Comparison of ENCODE assay signal across 8 cellular contexts in the genomic region with DNA sequence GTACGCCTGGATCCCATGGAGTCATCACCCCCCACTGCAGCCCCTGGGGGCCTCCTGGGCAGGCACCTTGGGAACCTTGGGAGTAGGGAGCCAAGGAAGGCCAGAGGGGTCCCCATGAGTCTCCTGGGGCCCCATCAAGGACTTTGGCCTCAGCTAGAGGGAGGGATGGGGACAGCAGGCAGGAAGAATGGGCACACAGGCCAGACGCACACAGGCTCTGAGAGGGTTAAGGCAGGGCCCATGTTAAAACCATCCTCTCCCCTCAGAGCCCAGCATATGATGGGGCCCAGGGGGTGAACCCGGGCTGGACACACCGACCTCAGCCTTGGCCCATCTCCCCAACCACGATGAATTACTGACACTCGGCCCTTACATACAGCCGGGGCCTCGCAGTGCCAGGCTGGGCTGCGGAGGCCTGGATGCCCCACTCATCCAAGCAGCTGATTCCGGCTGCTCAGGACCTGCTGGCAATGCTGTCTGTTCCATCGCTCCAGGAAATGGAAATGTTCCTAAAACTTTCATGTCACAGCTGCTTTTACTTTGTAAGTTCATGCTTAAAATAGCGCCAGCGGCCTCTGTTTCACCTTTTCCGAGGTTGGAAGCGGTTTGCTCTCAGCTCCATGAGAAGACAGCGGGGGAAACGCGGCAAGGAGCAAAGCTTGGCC. TPM values are rescaled to one million over a fixed set of nuclear protein-coding genes. Genes with fewer than 3 reads are reported as not detected.
A peak's percentile ranks its signal among the peaks of the same experiment; 100 is the strongest.
DNase-seq lines count a peak whose midpoint lies in the region; ATAC-seq and TF ChIP-seq lines count a peak whose summit lies in the region.

No MANE protein-coding gene starts in this region.

- H3K27me3 ChIP-seq in esophagus squamous epithelium (peaks cover 0 to 47% (median 0%) of the 10 kb centered on the region in 4 donors), muscle layer of duodenum (ENCODE audit: low read depth, low read length) (no peaks in the 10 kb centered on the region), transverse colon (no peaks in the 10 kb centered on the region)

- H3K9me3 ChIP-seq in esophagus squamous epithelium = no peaks in the 10 kb centered on the region
- no peaks in the 10 kb centered on the region for H3K9me3 ChIP-seq in muscle layer of duodenum (ENCODE audit: control insufficient read depth in 1 of 2, low read length in 2 of 2)
- no peaks in the 10 kb centered on the region for H3K9me3 ChIP-seq in transverse colon

- in situ Hi-C loops in transverse colon (cut with MboI; ENCODE audit: low pct_ligation_motif_present in 1 of 4, low pct_unique_long_range_greater_than_20kb in 1 of 4, low sequenced_read_pairs in 3 of 4) = no loop called here

- 22 to 25% methylated on average over 10 to 11 of the region's 18 CpGs for WGBS in esophagus squamous epithelium, 2 donors
- WGBS in transverse colon (ENCODE audit: low coverage in 1 of 2), 2 donors = 60% methylated on average over 17 of the region's 18 CpGs; no CpG with 5 or more reads in 1 of the 2 donors

- H3K4me1 Mint-ChIP-seq in activated CD8-positive, alpha-beta memory T cell treated with anti-CD3 and anti-CD28 coated beads, Interleukin-2, amount 10 ng/mL, durations not matched to agents 7 days and 5 days = no peaks in the 10 kb centered on the region

- H3K4me3 ChIP-seq in esophagus squamous epithelium (no peak overlapping the region), muscle layer of duodenum (ENCODE audit: low read depth in 1 of 2, low read length in 2 of 2) (peak overlapping the region in 1 of 2 donors; percentile 34), transverse colon (no peak overlapping the region)

- H3K36me3 Mint-ChIP-seq in activated CD8-positive, alpha-beta memory T cell treated with anti-CD3 and anti-CD28 coated beads, Interleukin-2, amount 10 ng/mL, durations not matched to agents 7 days and 5 days = no peaks in the 10 kb centered on the region

- no peak overlapping the region for H3K27ac Mint-ChIP-seq in activated CD8-positive, alpha-beta memory T cell treated with anti-CD3 and anti-CD28 coated beads, Interleukin-2, amount 10 ng/mL, durations not matched to agents 7 days and 5 days

- peak overlapping the region; percentile 48 to 85 (median 82) for H3K27ac ChIP-seq in esophagus squamous epithelium
- peak overlapping the region; percentile 52 for H3K27ac ChIP-seq in muscle layer of duodenum (ENCODE audit: low read length)
- H3K27ac ChIP-seq in transverse colon = peak overlapping the region; percentile 73 to 87 (median 80)

- peaks cover 5% of the 10 kb centered on the region for H3K27me3 Mint-ChIP-seq in activated CD8-positive, alpha-beta memory T cell treated with anti-CD3 and anti-CD28 coated beads, Interleukin-2, amount 10 ng/mL, durations not matched to agents 7 days and 5 days

- peak; percentile 45 for DNase-seq in activated CD8-positive, alpha-beta memory T cell treated with anti-CD3 and anti-CD28 coated beads, Interleukin-2, amount 50 U/mL, for 48 hours
- DNase-seq in activated CD8-positive, alpha-beta memory T cell treated with anti-CD3 and anti-CD28 coated beads, Interleukin-2, amount 10 ng/mL, durations not matched to agents 7 days and 5 days = no peak
- DNase-seq in esophagus squamous epithelium (lab: John Stamatoyannopoulos, UW) (no peak), transverse colon (peak; percentile 16), AML-193 (lab: John Stamatoyannopoulos, UW) (no peak)
- no peak for DNase-seq in stimulated activated CD4-positive, alpha-beta T cell treated with anti-CD3 and anti-CD28 coated beads, Interleukin-4, amount 100 ng/mL, for 1 hour
- DNase-seq in activated naive CD4-positive, alpha-beta T cell (lab: John Stamatoyannopoulos, UW) = no peak

- CTCF ChIA-PET in activated CD8-positive, alpha-beta memory T cell treated with anti-CD3 and anti-CD28 coated beads, Interleukin-2, amount 10 ng/mL, durations not matched to agents 7 days and 5 days (lab: Charles Lee) = interaction anchor here (1.0 kb wide), 1 partner anchor 134 kb away, joined by 3 read pairs; no protein-coding TSS in a partner anchor

- no peak for TF ChIP-seq EP300 in transverse colon (IDR thresholded peaks at IDR 0.05; ENCODE audit: low read depth)

- no peak for ATAC-seq in activated CD8-positive, alpha-beta memory T cell treated with anti-CD3 and anti-CD28 coated beads, Interleukin-2, amount 10 ng/mL, durations not matched to agents 7 days and 5 days

- TF ChIP-seq CTCF in esophagus squamous epithelium (IDR thresholded peaks at IDR 0.05) = no peak
- no peak for TF ChIP-seq CTCF in transverse colon (IDR thresholded peaks at IDR 0.05)

- intact Hi-C loops in esophagus squamous epithelium (cut with DNase I) = no loop called here
- intact Hi-C loops in transverse colon (cut with DNase I; ENCODE audit: low total_unique reads) = no loop called here

- H3K4me1 ChIP-seq in esophagus squamous epithelium (peaks cover 28 to 61% (median 54%) of the 10 kb centered on the region in 3 donors), muscle layer of duodenum (ENCODE audit: control insufficient read depth in 1 of 2, insufficient read depth in 2 of 2, low read length in 2 of 2) (peaks cover 15 to 57% of the 10 kb centered on the region in 2 donors), transverse colon (peaks cover 40 to 58% (median 47%) of the 10 kb centered on the region in 4 donors)

- no peak overlapping the region for H3K4me3 Mint-ChIP-seq in activated CD8-positive, alpha-beta memory T cell treated with anti-CD3 and anti-CD28 coated beads, Interleukin-2, amount 10 ng/mL, durations not matched to agents 7 days and 5 days

- H3K36me3 ChIP-seq in esophagus squamous epithelium (no peaks in the 10 kb centered on the region), muscle layer of duodenum (ENCODE audit: control insufficient read depth in 1 of 2, insufficient read depth in 2 of 2, low read length in 2 of 2) (no peaks in the 10 kb centered on the region), transverse colon (no peaks in the 10 kb centered on the region)

- no peak for TF ChIP-seq POLR2A in esophagus squamous epithelium (IDR thresholded peaks at IDR 0.05)
- no peak for TF ChIP-seq POLR2A in transverse colon (IDR thresholded peaks at IDR 0.05)

- H3K9me3 Mint-ChIP-seq in activated CD8-positive, alpha-beta memory T cell treated with anti-CD3 and anti-CD28 coated beads, Interleukin-2, amount 10 ng/mL, durations not matched to agents 7 days and 5 days (ENCODE audit: low read depth) = no peaks in the 10 kb centered on the region

RNA-seq across cellular contexts. Expression of a gene that starts 17.3 kb away (rescaled TPM):
- total RNA-seq in activated CD8-positive, alpha-beta memory T cell treated with anti-CD3 and anti-CD28 coated beads, Interleukin-2, amount 10 ng/mL, durations not matched to agents 7 days and 5 days = 1 to 10 TPM; 6.6 to 7.0 TPM
- total RNA-seq in esophagus squamous epithelium = 10 to 100 TPM; 16.9 to 58.2 (median 29.5) TPM
- 10 to 100 TPM; 34.8 to 80.8 (median 52.8) TPM for total RNA-seq in transverse colon

Comparison
In these comparisons a context has a peak if more than half of its experiments do, and no peak if none do; other contexts are left out.
1. DNase-seq: peak in activated CD8-positive, alpha-beta memory T cell treated with anti-CD3 and anti-CD28 coated beads, Interleukin-2, amount 50 U/mL, for 48 hours (single experiment) and transverse colon (single experiment); none in activated CD8-positive, alpha-beta memory T cell treated with anti-CD3 and anti-CD28 coated beads, Interleukin-2, amount 10 ng/mL, durations not matched to agents 7 days and 5 days (single experiment), esophagus squamous epithelium (single experiment), stimulated activated CD4-positive, alpha-beta T cell treated with anti-CD3 and anti-CD28 coated beads, Interleukin-4, amount 100 ng/mL, for 1 hour (single experiment), AML-193 (0 of 2) and activated naive CD4-positive, alpha-beta T cell (0 of 4).
2. Peak in every context shown above with its lines, with median percentiles within 50 percentile points of each other: H3K27ac ChIP-seq.